9 cellular contexts compared by ENCODE assay signal in genomic region chr1:162696286-162696862, GRCh38.
A peak's percentile ranks its signal among the peaks of the same experiment; 100 is the strongest.
DNase-seq lines count a peak whose midpoint lies in the region; ATAC-seq, FAIRE-seq and TF ChIP-seq lines count a peak whose summit lies in the region.
"Had no signal": no experiment of that assay in that cellular context is flagged by ENCODE, and none has a peak within 500 bp of the region (broad histone marks: within the 10 kb centered on the region; RNA-seq: fewer than 3 reads in every experiment).

No MANE protein-coding gene starts in this region.

- H3K9me3 ChIP-seq in endothelial cell of umbilical vein (replicated peaks; ENCODE audit: control insufficient read depth, insufficient read depth, low read length) = no peaks in the 10 kb centered on the region

- H3K4me2 ChIP-seq in endothelial cell of umbilical vein (ENCODE audit: insufficient read depth, low read length) (peak overlapping the region; percentile 56), mesendoderm (ENCODE audit: low read length) (peak overlapping the region; percentile 11)

- CTCF ChIA-PET in endothelial cell of umbilical vein (lab: Charles Lee) (interaction anchor here (0.8 to 2.9 kb wide), 6 partner anchors 14 to 104 kb away, joined by 3 to 14 read pairs (median 4); partner anchors contain the start of gene DDR2), T-cell (lab: Charles Lee) (no interaction called here)

- H3K27ac ChIP-seq in endothelial cell of umbilical vein (ENCODE audit: insufficient read depth, low read depth, low read length) (peak overlapping the region; percentile 36), mesendoderm (ENCODE audit: low read depth, low read length) (peak overlapping the region; percentile 80)

- H3K79me1 ChIP-seq in mesendoderm (ENCODE audit: low read length) = no peaks in the 10 kb centered on the region

- no TSS peak for BruUV-seq in endothelial cell of umbilical vein (replicated peaks; lab: Mats Ljungman, UMichigan)

- H3K79me2 ChIP-seq in endothelial cell of umbilical vein (ENCODE audit: control insufficient read depth, insufficient read depth, low read length) (peaks cover 5% of the 10 kb centered on the region), mesendoderm (ENCODE audit: control insufficient read depth, insufficient read depth, low read length) (no peaks in the 10 kb centered on the region)

- no peak overlapping the region for H2AK5ac ChIP-seq in mesendoderm (ENCODE audit: low read length)

- H4K20me1 ChIP-seq in endothelial cell of umbilical vein (replicated peaks; ENCODE audit: control insufficient read depth, extremely low read depth, insufficient read depth, low read length) = no peaks in the 10 kb centered on the region

- no peak overlapping the region for H2BK15ac ChIP-seq in mesendoderm (replicated peaks; ENCODE audit: low read depth)

- H3K4me3 ChIP-seq in endothelial cell of umbilical vein (replicated peaks in 1 of 3; ENCODE audit: insufficient read depth in 1 of 3, low read depth in 1 of 3, low read length in 3 of 3) = no peak overlapping the region
- no peak overlapping the region for H3K4me3 ChIP-seq in mesendoderm (ENCODE audit: low read length)

- H3K18ac ChIP-seq in mesendoderm (ENCODE audit: low read length) = peak overlapping the region; percentile 77

- H2AFZ ChIP-seq in endothelial cell of umbilical vein (ENCODE audit: low read depth, low read length) = peak overlapping the region; percentile 35

- POLR2A ChIA-PET in endothelial cell of umbilical vein (lab: Charles Lee) = interaction anchor here (1.0 to 1.5 kb wide), 2 partner anchors 63 to 65 kb away, joined by 3 to 5 read pairs; no protein-coding TSS in a partner anchor
- POLR2A ChIA-PET in T-cell (lab: Charles Lee) = no interaction called here

- no peak overlapping the region for H3K4me3 Mint-ChIP-seq in T-cell
- H3K4me3 Mint-ChIP-seq: IgD-negative memory B cell had no signal

- TF ChIP-seq POLR2A in endothelial cell of umbilical vein (IDR thresholded peaks at IDR 0.05; ENCODE audit: low read depth, low read length) = no peak

- H3K27me3 ChIP-seq in endothelial cell of umbilical vein (ENCODE audit: control insufficient read depth in 2 of 2, insufficient read depth in 2 of 2, low read length in 2 of 2) (no peaks in the 10 kb centered on the region), mesendoderm (ENCODE audit: insufficient read depth, low read length, poor library complexity) (no peaks in the 10 kb centered on the region)

- H3K27ac Mint-ChIP-seq in T-cell = no peak overlapping the region
- H3K27ac Mint-ChIP-seq: IgD-negative memory B cell had no signal

- no peaks in the 10 kb centered on the region for H3K9me3 Mint-ChIP-seq in T-cell

- no peaks in the 10 kb centered on the region for H3K9me1 ChIP-seq in endothelial cell of umbilical vein (replicated peaks; ENCODE audit: control insufficient read depth, extremely low read depth, insufficient read depth, low read length)

- no peaks in the 10 kb centered on the region for H3K36me3 Mint-ChIP-seq in T-cell

- H3K4ac ChIP-seq in mesendoderm (ENCODE audit: low read depth, low read length) = peak overlapping the region; percentile 57

- ATAC-seq in GM18861 (IDR thresholded peaks at IDR 0.05; ENCODE audit: unreplicated experiment) = no peak
- ATAC-seq in GM21360 (IDR thresholded peaks at IDR 0.05; ENCODE audit: unreplicated experiment) = no peak
- ATAC-seq in T-cell (replicated peaks in 1 of 4) = no peak
- ATAC-seq in activated CD4-positive, CD25-positive, alpha-beta regulatory T cell treated with anti-CD3 and anti-CD28 coated beads, Interleukin-2, amount 50 U/mL, for 24 hours = no peak

- H4K8ac ChIP-seq in mesendoderm (ENCODE audit: low read depth, low read length) = no peak overlapping the region

- DNase-seq in HCEC 1CT (peak; percentile 88), NCI-H82 treated with DMSO at 0.1 percent for 48 hours (lab: John Stamatoyannopoulos, UW; ENCODE audit: unreplicated experiment) (peak; percentile 97), endothelial cell of umbilical vein (ENCODE audit: low read depth, low spot score) (peak; percentile 92), mesendoderm (peak; percentile 96), T-cell (no peak)

- no peak overlapping the region for H4K5ac ChIP-seq in mesendoderm (ENCODE audit: low read length)

- no CpG with 5 or more reads among the region's 5 CpGs for WGBS in mesendoderm (ENCODE audit: extremely low coverage, insufficient coverage, low lambda C conversion rate)

- intact Hi-C loops in endothelial cell of umbilical vein (cut with micrococcal nuclease) = no loop called here

- peak; percentile 90 for FAIRE-seq in endothelial cell of umbilical vein (lab: Jason Lieb, UNC)

- no peak for TF ChIP-seq CTCF in endothelial cell of umbilical vein (IDR thresholded peaks at IDR 0.05; ENCODE audit: extremely low read depth in 1 of 2, insufficient read depth in 1 of 2, low read depth in 1 of 2, low read length in 2 of 2)

- H2BK120ac ChIP-seq in mesendoderm (ENCODE audit: low read depth, low read length) = no peak overlapping the region

- H3K23ac ChIP-seq in mesendoderm (ENCODE audit: low read length) = no peak overlapping the region

- H3K9ac ChIP-seq in endothelial cell of umbilical vein (replicated peaks; ENCODE audit: extremely low read depth, insufficient read depth, low read length) (peak overlapping the region; percentile 26), mesendoderm (ENCODE audit: low read length) (peak overlapping the region; percentile 36)

- peak overlapping the region; percentile 66 for H3K56ac ChIP-seq in mesendoderm (ENCODE audit: low read length)

- H3K27me3 Mint-ChIP-seq in T-cell = peaks cover 1 to 3% of the 10 kb centered on the region in 2 donors
- H3K27me3 Mint-ChIP-seq: IgD-negative memory B cell had no signal

- H3K4me1 ChIP-seq in endothelial cell of umbilical vein (ENCODE audit: control insufficient read depth, extremely low read depth, insufficient read depth, low read length) (peaks cover 27% of the 10 kb centered on the region), mesendoderm (ENCODE audit: control insufficient read depth, low read depth, low read length) (peaks cover 5% of the 10 kb centered on the region)

- dilution Hi-C loops in endothelial cell of umbilical vein (cut with MboI; ENCODE audit: extremely low pct_ligation_motif_present, low sequenced_read_pairs) = no loop called here

- no peaks in the 10 kb centered on the region for H3K4me1 Mint-ChIP-seq in T-cell
- H3K4me1 Mint-ChIP-seq: IgD-negative memory B cell had no signal

- no peaks in the 10 kb centered on the region for H3K36me3 ChIP-seq in endothelial cell of umbilical vein (ENCODE audit: control insufficient read depth in 2 of 2, extremely low read depth in 1 of 2, insufficient read depth in 2 of 2, low read length in 2 of 2)
- H3K36me3 ChIP-seq in mesendoderm (ENCODE audit: control insufficient read depth, insufficient read depth, low read length) = no peaks in the 10 kb centered on the region

- H2BK5ac ChIP-seq in mesendoderm (ENCODE audit: low read length) = peak overlapping the region; percentile 59

TF ChIP-seq in endothelial cell of umbilical vein, 7 proteins besides CTCF, POLR2A, EP300 and RAD21:
- TF ChIP-seq POLR2AphosphoS5 (IDR thresholded peaks at IDR 0.05; ENCODE audit: insufficient read depth, low read depth, low read length) (no peak), EZH2 (IDR thresholded peaks at IDR 0.05; ENCODE audit: borderline replicate concordance, low read depth, low read length, severe bottlenecking) (no peak), GATA2 (IDR thresholded peaks at IDR 0.05; ENCODE audit: insufficient read depth, insufficient read length, low read depth, low read length) (no peak), JUN (IDR thresholded peaks at IDR 0.05; ENCODE audit: borderline replicate concordance, insufficient read depth, insufficient read length, low read depth) (no peak), MAX (IDR thresholded peaks at IDR 0.05; ENCODE audit: insufficient read depth, insufficient read length) (no peak), MYC (IDR thresholded peaks at IDR 0.05; ENCODE audit: low read depth, low read length) (no peak), FOS (IDR thresholded peaks at IDR 0.05; ENCODE audit: borderline replicate concordance, insufficient read depth, low read length) (no peak)
TF ChIP-seq in endothelial cell of umbilical vein: peak in this region for 0.

Comparison
In these comparisons a context has a peak if more than half of its experiments do, and no peak if none do; other contexts are left out.
1. DNase-seq: peak in HCEC 1CT (single experiment), NCI-H82 treated with DMSO at 0.1 percent for 48 hours (single experiment), endothelial cell of umbilical vein (single experiment) and mesendoderm (single experiment); none in T-cell (0 of 34).